ENCODE assay signal across 1 cellular context in the genomic region with DNA sequence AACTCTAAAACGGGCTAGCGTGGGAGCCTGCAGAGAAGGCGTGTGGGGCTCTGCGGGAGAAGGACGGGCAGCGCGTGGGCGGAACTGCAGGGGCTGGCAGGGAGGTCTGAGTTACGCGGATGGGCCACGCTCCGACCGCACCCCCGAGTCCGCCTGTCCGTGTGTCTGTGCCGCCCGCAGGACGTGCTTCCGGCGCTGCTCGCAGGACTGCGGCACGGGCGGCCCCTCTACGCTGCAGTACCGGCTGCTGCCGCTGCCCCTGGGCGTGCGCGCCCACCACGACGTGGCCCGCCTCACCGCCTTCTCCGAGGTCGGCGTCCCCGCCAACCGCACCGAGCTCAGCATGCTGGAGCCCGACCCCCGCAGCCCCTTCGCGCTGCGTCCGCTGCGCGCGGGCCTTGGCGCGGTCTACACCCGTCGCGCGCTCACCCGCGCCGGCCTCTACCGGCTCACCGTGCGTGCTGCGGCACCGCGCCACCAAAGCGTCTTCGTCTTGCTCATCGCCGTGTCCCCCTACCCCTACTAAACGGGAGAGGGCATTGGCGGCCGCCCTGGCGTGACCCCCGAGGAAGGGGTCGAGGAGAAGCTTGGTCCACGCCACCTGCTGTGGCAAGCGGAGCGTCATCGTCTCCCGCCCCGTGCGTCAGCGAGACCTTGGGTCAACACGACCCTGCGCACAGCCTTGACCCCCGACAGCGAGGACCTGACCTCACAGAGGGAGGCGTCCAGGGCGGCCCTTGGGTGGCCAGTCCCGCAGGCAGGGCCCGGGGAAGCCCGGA.
TF ChIP-seq lines count a peak whose summit lies in the region.

No MANE protein-coding gene starts in this region.

TF ChIP-seq in HepG2, 621 proteins besides CTCF, POLR2A, EP300 and RAD21 (continued from another document and continues in another):
- TF ChIP-seq, protein P1, sequence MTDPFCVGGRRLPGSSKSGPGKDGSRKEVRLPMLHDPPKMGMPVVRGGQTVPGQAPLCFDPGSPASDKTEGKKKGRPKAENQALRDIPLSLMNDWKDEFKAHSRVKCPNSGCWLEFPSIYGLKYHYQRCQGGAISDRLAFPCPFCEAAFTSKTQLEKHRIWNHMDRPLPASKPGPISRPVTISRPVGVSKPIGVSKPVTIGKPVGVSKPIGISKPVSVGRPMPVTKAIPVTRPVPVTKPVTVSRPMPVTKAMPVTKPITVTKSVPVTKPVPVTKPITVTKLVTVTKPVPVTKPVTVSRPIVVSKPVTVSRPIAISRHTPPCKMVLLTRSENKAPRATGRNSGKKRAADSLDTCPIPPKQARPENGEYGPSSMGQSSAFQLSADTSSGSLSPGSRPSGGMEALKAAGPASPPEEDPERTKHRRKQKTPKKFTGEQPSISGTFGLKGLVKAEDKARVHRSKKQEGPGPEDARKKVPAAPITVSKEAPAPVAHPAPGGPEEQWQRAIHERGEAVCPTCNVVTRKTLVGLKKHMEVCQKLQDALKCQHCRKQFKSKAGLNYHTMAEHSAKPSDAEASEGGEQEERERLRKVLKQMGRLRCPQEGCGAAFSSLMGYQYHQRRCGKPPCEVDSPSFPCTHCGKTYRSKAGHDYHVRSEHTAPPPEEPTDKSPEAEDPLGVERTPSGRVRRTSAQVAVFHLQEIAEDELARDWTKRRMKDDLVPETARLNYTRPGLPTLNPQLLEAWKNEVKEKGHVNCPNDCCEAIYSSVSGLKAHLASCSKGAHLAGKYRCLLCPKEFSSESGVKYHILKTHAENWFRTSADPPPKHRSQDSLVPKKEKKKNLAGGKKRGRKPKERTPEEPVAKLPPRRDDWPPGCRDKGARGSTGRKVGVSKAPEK (CRISPR knock-in tag; IDR thresholded peaks at IDR 0.05; ENCODE audit: borderline replicate concordance): no peak
- TF ChIP-seq HDAC1 (CRISPR knock-in tag; IDR thresholded peaks at IDR 0.05): peak; percentile 84
- TF ChIP-seq, protein P2, sequence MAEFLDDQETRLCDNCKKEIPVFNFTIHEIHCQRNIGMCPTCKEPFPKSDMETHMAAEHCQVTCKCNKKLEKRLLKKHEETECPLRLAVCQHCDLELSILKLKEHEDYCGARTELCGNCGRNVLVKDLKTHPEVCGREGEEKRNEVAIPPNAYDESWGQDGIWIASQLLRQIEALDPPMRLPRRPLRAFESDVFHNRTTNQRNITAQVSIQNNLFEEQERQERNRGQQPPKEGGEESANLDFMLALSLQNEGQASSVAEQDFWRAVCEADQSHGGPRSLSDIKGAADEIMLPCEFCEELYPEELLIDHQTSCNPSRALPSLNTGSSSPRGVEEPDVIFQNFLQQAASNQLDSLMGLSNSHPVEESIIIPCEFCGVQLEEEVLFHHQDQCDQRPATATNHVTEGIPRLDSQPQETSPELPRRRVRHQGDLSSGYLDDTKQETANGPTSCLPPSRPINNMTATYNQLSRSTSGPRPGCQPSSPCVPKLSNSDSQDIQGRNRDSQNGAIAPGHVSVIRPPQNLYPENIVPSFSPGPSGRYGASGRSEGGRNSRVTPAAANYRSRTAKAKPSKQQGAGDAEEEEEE (CRISPR knock-in tag; IDR thresholded peaks at IDR 0.05; ENCODE audit: borderline replicate concordance): no peak
- TF ChIP-seq, protein P3, sequence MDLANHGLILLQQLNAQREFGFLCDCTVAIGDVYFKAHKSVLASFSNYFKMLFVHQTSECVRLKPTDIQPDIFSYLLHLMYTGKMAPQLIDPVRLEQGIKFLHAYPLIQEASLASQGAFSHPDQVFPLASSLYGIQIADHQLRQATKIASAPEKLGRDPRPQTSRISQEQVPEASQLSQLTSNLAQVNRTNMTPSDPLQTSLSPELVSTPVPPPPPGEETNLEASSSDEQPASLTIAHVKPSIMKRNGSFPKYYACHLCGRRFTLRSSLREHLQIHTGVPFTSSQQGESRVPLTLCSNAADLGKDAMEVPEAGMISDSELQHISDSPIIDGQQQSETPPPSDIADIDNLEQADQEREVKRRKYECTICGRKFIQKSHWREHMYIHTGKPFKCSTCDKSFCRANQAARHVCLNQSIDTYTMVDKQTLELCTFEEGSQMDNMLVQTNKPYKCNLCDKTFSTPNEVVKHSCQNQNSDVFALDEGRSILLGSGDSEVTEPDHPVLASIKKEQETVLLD (CRISPR knock-in tag; IDR thresholded peaks at IDR 0.05; ENCODE audit: low read depth): no peak
- no peak; the same call in 1 of the 2 replicates for TF ChIP-seq ZFYVE20 (CRISPR knock-in tag; IDR thresholded peaks at IDR 0.05; ENCODE audit: borderline replicate concordance, low read depth)
- peak; percentile 83 for TF ChIP-seq NR2F2 (IDR thresholded peaks at IDR 0.05; ENCODE audit: borderline replicate concordance, low read depth)
- peak; percentile 74; the same call in 1 of the 2 replicates for TF ChIP-seq ZNF556 (CRISPR knock-in tag; IDR thresholded peaks at IDR 0.05; ENCODE audit: borderline replicate concordance)
- peak; percentile 91 for TF ChIP-seq ZNF446 (CRISPR knock-in tag; IDR thresholded peaks at IDR 0.05)
- TF ChIP-seq, protein P4, sequence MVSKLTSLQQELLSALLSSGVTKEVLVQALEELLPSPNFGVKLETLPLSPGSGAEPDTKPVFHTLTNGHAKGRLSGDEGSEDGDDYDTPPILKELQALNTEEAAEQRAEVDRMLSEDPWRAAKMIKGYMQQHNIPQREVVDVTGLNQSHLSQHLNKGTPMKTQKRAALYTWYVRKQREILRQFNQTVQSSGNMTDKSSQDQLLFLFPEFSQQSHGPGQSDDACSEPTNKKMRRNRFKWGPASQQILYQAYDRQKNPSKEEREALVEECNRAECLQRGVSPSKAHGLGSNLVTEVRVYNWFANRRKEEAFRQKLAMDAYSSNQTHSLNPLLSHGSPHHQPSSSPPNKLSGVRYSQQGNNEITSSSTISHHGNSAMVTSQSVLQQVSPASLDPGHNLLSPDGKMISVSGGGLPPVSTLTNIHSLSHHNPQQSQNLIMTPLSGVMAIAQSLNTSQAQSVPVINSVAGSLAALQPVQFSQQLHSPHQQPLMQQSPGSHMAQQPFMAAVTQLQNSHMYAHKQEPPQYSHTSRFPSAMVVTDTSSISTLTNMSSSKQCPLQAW (CRISPR knock-in tag; IDR thresholded peaks at IDR 0.05): 0 out of 2 replicates have a peak, but pooled peaks have one; percentile 39
- TF ChIP-seq, protein P5, sequence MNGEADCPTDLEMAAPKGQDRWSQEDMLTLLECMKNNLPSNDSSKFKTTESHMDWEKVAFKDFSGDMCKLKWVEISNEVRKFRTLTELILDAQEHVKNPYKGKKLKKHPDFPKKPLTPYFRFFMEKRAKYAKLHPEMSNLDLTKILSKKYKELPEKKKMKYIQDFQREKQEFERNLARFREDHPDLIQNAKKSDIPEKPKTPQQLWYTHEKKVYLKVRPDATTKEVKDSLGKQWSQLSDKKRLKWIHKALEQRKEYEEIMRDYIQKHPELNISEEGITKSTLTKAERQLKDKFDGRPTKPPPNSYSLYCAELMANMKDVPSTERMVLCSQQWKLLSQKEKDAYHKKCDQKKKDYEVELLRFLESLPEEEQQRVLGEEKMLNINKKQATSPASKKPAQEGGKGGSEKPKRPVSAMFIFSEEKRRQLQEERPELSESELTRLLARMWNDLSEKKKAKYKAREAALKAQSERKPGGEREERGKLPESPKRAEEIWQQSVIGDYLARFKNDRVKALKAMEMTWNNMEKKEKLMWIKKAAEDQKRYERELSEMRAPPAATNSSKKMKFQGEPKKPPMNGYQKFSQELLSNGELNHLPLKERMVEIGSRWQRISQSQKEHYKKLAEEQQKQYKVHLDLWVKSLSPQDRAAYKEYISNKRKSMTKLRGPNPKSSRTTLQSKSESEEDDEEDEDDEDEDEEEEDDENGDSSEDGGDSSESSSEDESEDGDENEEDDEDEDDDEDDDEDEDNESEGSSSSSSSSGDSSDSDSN (CRISPR knock-in tag; IDR thresholded peaks at IDR 0.05): peak; percentile 93
- TF ChIP-seq, protein P6, sequence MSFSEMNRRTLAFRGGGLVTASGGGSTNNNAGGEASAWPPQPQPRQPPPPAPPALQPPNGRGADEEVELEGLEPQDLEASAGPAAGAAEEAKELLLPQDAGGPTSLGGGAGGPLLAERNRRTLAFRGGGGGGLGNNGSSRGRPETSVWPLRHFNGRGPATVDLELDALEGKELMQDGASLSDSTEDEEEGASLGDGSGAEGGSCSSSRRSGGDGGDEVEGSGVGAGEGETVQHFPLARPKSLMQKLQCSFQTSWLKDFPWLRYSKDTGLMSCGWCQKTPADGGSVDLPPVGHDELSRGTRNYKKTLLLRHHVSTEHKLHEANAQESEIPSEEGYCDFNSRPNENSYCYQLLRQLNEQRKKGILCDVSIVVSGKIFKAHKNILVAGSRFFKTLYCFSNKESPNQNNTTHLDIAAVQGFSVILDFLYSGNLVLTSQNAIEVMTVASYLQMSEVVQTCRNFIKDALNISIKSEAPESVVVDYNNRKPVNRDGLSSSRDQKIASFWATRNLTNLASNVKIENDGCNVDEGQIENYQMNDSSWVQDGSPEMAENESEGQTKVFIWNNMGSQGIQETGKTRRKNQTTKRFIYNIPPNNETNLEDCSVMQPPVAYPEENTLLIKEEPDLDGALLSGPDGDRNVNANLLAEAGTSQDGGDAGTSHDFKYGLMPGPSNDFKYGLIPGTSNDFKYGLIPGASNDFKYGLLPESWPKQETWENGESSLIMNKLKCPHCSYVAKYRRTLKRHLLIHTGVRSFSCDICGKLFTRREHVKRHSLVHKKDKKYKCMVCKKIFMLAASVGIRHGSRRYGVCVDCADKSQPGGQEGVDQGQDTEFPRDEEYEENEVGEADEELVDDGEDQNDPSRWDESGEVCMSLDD (CRISPR knock-in tag; IDR thresholded peaks at IDR 0.05; ENCODE audit: borderline replicate concordance): no peak
- TF ChIP-seq AKAP8 (CRISPR knock-in tag; IDR thresholded peaks at IDR 0.05): 0 out of 2 replicates have a peak, but pooled peaks have one; percentile 25
- peak; percentile 22; the same call in 1 of the 2 replicates for TF ChIP-seq REPIN1 (CRISPR knock-in tag; IDR thresholded peaks at IDR 0.05; ENCODE audit: borderline replicate concordance, low read depth)
- no peak for TF ChIP-seq ZNF792 (CRISPR knock-in tag; IDR thresholded peaks at IDR 0.05)
- peak; percentile 66 for TF ChIP-seq ARNTL (CRISPR knock-in tag; IDR thresholded peaks at IDR 0.05)
- TF ChIP-seq, protein P7, sequence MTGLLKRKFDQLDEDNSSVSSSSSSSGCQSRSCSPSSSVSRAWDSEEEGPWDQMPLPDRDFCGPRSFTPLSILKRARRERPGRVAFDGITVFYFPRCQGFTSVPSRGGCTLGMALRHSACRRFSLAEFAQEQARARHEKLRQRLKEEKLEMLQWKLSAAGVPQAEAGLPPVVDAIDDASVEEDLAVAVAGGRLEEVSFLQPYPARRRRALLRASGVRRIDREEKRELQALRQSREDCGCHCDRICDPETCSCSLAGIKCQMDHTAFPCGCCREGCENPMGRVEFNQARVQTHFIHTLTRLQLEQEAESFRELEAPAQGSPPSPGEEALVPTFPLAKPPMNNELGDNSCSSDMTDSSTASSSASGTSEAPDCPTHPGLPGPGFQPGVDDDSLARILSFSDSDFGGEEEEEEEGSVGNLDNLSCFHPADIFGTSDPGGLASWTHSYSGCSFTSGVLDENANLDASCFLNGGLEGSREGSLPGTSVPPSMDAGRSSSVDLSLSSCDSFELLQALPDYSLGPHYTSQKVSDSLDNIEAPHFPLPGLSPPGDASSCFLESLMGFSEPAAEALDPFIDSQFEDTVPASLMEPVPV (CRISPR knock-in tag; IDR thresholded peaks at IDR 0.05): peak; percentile 69; the same call in 1 of the 2 replicates
- TF ChIP-seq ZNF883 (CRISPR knock-in tag; IDR thresholded peaks at IDR 0.05; ENCODE audit: not compliant biosample characterization): peak; percentile 25
- 0 out of 2 replicates have a peak, but pooled peaks have one; percentile 8 for TF ChIP-seq ZNF317 (CRISPR knock-in tag; IDR thresholded peaks at IDR 0.05)
- TF ChIP-seq IKZF1 (IDR thresholded peaks at IDR 0.05): no peak
- peak; percentile 68; the same call in 1 of the 2 replicates for TF ChIP-seq ZNF451 (CRISPR knock-in tag; IDR thresholded peaks at IDR 0.05)
- 0 out of 2 replicates have a peak, but pooled peaks have one; percentile 28 for TF ChIP-seq HDAC2 (CRISPR knock-in tag; IDR thresholded peaks at IDR 0.05)
- TF ChIP-seq, protein P8, sequence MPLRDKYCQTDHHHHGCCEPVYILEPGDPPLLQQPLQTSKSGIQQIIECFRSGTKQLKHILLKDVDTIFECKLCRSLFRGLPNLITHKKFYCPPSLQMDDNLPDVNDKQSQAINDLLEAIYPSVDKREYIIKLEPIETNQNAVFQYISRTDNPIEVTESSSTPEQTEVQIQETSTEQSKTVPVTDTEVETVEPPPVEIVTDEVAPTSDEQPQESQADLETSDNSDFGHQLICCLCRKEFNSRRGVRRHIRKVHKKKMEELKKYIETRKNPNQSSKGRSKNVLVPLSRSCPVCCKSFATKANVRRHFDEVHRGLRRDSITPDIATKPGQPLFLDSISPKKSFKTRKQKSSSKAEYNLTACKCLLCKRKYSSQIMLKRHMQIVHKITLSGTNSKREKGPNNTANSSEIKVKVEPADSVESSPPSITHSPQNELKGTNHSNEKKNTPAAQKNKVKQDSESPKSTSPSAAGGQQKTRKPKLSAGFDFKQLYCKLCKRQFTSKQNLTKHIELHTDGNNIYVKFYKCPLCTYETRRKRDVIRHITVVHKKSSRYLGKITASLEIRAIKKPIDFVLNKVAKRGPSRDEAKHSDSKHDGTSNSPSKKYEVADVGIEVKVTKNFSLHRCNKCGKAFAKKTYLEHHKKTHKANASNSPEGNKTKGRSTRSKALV (CRISPR knock-in tag; IDR thresholded peaks at IDR 0.05): peak; percentile 96
- no peak for TF ChIP-seq ZNF225 (CRISPR knock-in tag; IDR thresholded peaks at IDR 0.05)
- 0 out of 2 replicates have a peak, but pooled peaks have one; percentile 60 for TF ChIP-seq ZFP41 (CRISPR knock-in tag; IDR thresholded peaks at IDR 0.05; ENCODE audit: borderline replicate concordance)
- no peak for TF ChIP-seq PLRG1 (conservative IDR thresholded peaks at IDR 0.05)
- peak; percentile 78; the same call in 1 of the 2 replicates for TF ChIP-seq NCOA1 (CRISPR knock-in tag; IDR thresholded peaks at IDR 0.05)
- TF ChIP-seq HOXA3 (CRISPR knock-in tag; IDR thresholded peaks at IDR 0.05): peak; percentile 70; the same call in 1 of the 2 replicates
- 0 out of 2 replicates have a peak, but pooled peaks have one; percentile 37 for TF ChIP-seq PHF20 (CRISPR knock-in tag; IDR thresholded peaks at IDR 0.05)
- TF ChIP-seq, protein P9, sequence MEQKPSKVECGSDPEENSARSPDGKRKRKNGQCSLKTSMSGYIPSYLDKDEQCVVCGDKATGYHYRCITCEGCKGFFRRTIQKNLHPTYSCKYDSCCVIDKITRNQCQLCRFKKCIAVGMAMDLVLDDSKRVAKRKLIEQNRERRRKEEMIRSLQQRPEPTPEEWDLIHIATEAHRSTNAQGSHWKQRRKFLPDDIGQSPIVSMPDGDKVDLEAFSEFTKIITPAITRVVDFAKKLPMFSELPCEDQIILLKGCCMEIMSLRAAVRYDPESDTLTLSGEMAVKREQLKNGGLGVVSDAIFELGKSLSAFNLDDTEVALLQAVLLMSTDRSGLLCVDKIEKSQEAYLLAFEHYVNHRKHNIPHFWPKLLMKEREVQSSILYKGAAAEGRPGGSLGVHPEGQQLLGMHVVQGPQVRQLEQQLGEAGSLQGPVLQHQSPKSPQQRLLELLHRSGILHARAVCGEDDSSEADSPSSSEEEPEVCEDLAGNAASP (CRISPR knock-in tag; IDR thresholded peaks at IDR 0.05; ENCODE audit: borderline replicate concordance): peak; percentile 72; the same call in 1 of the 2 replicates
- peak; percentile 80 for TF ChIP-seq ZNF629 (CRISPR knock-in tag; conservative IDR thresholded peaks at IDR 0.05)
- TF ChIP-seq PHF21A (CRISPR knock-in tag; IDR thresholded peaks at IDR 0.05): 0 out of 2 replicates have a peak, but pooled peaks have one; percentile 48
